ENCODE assay signal across 1 cellular context in genomic region chr17:47883589-47884426, GRCh38.
A peak's percentile ranks its signal among the peaks of the same experiment; 100 is the strongest.
TF ChIP-seq lines count a peak whose summit lies in the region.

No MANE protein-coding gene starts in this region.

TF ChIP-seq in HepG2, 621 proteins besides CTCF, POLR2A, EP300 and RAD21:
- no peak for TF ChIP-seq ZNF556 (CRISPR knock-in tag; IDR thresholded peaks at IDR 0.05; ENCODE audit: borderline replicate concordance)
- no peak for TF ChIP-seq ZNF770 (CRISPR knock-in tag; IDR thresholded peaks at IDR 0.05)
- no peak for TF ChIP-seq ZNF619 (CRISPR knock-in tag; IDR thresholded peaks at IDR 0.05)
- TF ChIP-seq ZKSCAN8 (CRISPR knock-in tag; IDR thresholded peaks at IDR 0.05; ENCODE audit: borderline replicate concordance) = no peak
- TF ChIP-seq RELA (CRISPR knock-in tag; IDR thresholded peaks at IDR 0.05) = no peak
- TF ChIP-seq PAF1 (CRISPR knock-in tag; IDR thresholded peaks at IDR 0.05) = no peak
- TF ChIP-seq, protein P1, sequence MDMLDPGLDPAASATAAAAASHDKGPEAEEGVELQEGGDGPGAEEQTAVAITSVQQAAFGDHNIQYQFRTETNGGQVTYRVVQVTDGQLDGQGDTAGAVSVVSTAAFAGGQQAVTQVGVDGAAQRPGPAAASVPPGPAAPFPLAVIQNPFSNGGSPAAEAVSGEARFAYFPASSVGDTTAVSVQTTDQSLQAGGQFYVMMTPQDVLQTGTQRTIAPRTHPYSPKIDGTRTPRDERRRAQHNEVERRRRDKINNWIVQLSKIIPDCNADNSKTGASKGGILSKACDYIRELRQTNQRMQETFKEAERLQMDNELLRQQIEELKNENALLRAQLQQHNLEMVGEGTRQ (IDR thresholded peaks at IDR 0.05; ENCODE audit: low read depth, low read length) = no peak
- TF ChIP-seq, protein P1 (CRISPR knock-in tag; IDR thresholded peaks at IDR 0.05; ENCODE audit: borderline replicate concordance) = no peak
- TF ChIP-seq, protein P2, sequence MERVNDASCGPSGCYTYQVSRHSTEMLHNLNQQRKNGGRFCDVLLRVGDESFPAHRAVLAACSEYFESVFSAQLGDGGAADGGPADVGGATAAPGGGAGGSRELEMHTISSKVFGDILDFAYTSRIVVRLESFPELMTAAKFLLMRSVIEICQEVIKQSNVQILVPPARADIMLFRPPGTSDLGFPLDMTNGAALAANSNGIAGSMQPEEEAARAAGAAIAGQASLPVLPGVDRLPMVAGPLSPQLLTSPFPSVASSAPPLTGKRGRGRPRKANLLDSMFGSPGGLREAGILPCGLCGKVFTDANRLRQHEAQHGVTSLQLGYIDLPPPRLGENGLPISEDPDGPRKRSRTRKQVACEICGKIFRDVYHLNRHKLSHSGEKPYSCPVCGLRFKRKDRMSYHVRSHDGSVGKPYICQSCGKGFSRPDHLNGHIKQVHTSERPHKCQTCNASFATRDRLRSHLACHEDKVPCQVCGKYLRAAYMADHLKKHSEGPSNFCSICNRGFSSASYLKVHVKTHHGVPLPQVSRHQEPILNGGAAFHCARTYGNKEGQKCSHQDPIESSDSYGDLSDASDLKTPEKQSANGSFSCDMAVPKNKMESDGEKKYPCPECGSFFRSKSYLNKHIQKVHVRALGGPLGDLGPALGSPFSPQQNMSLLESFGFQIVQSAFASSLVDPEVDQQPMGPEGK (CRISPR knock-in tag; IDR thresholded peaks at IDR 0.05) = 0 out of 2 replicates have a peak, but pooled peaks have one; percentile 23
